ENCODE assay signal across 8 cellular contexts in genomic region chr11:100863080-100863581, GRCh38.
DNase-seq lines count a peak whose midpoint lies in the region; ATAC-seq, FAIRE-seq and TF ChIP-seq lines count a peak whose summit lies in the region.

No MANE protein-coding gene starts in this region.

- CTCF ChIA-PET in RWPE1 (lab: Yijun Ruan, JAX): no interaction called here

- DNase-seq in Right ventricle myocardium superior: no peak
- DNase-seq in right atrium auricular region (ENCODE audit: low spot score): no peak
- DNase-seq in RCC 7860 (ENCODE audit: low spot score): peak; percentile 33
- DNase-seq in iris pigment epithelial cell (ENCODE audit: low read depth): peak; percentile 99
- DNase-seq in medulla oblongata (ENCODE audit: extremely low spot score): no peak
- DNase-seq in NCI-H510A (lab: John Stamatoyannopoulos, UW): no peak
- no peak for DNase-seq in RWPE1 (ENCODE audit: low spot score)

- H3K9me3 ChIP-seq in right atrium auricular region: no peaks in the 10 kb centered on the region

- ATAC-seq in Right ventricle myocardium superior (ENCODE audit: poor library complexity): peak; percentile 77
- peak; percentile 91 for ATAC-seq in HG02938 (IDR thresholded peaks at IDR 0.05; ENCODE audit: unreplicated experiment)

- H3K4me1 ChIP-seq in right atrium auricular region: peaks cover 0 to 10% of the 10 kb centered on the region in 2 donors

- TF ChIP-seq CTCF in right atrium auricular region (IDR thresholded peaks at IDR 0.05) (no peak), RWPE1 (conservative IDR thresholded peaks at IDR 0.05; ENCODE audit: low read depth) (no peak)

- H3K4me3 ChIP-seq in right atrium auricular region: no peak overlapping the region

- FAIRE-seq in RCC 7860 (lab: Jason Lieb, UNC): no peak

- H3K27ac ChIP-seq in right atrium auricular region (peak overlapping the region in 1 of 2 donors; percentile 13), RWPE1 (no peak overlapping the region)

- H3K27me3 ChIP-seq in right atrium auricular region: no peaks in the 10 kb centered on the region

- POLR2A ChIA-PET in RWPE1 (lab: Yijun Ruan, JAX; ENCODE audit: low non-redundant PET): no interaction called here

- intact Hi-C loops in Right ventricle myocardium superior (cut with DNase I): loop anchor here (10.0 kb wide), 1 partner anchor 52 kb away; no protein-coding TSS in a partner anchor

- no peaks in the 10 kb centered on the region for H3K36me3 ChIP-seq in right atrium auricular region

Comparison
In these comparisons a context has a peak if more than half of its experiments do, and no peak if none do; other contexts are left out.
1. DNase-seq: peak in RCC 7860 (single experiment) and iris pigment epithelial cell (single experiment); none in Right ventricle myocardium superior (single experiment), right atrium auricular region (single experiment), medulla oblongata (single experiment), NCI-H510A (single experiment) and RWPE1 (single experiment).